ENCODE assay signal across 10 cellular contexts in genomic region chr18:23306842-23307241, GRCh38.
A peak's percentile ranks its signal among the peaks of the same experiment; 100 is the strongest.
DNase-seq lines count a peak whose midpoint lies in the region; ATAC-seq lines count a peak whose summit lies in the region.
"Had no signal": no experiment of that assay in that cellular context is flagged by ENCODE, and none has a peak within 500 bp of the region (broad histone marks: within the 10 kb centered on the region; RNA-seq: fewer than 3 reads in every experiment).

No MANE protein-coding gene starts in this region.

- no peak overlapping the region for H2BK15ac ChIP-seq in mesenchymal stem cell (ENCODE audit: low read depth, poor library complexity, severe bottlenecking)

- no peak overlapping the region for H3K4me2 ChIP-seq in mesenchymal stem cell (ENCODE audit: low read length, poor library complexity, severe bottlenecking)

- no peak overlapping the region for H3K4me3 ChIP-seq in mesenchymal stem cell (ENCODE audit: insufficient read depth in 1 of 2, low read depth in 1 of 2, low read length in 2 of 2)

- H3K9ac ChIP-seq in mesenchymal stem cell (ENCODE audit: low read length) = no peak overlapping the region

- no peak overlapping the region for H3K14ac ChIP-seq in mesenchymal stem cell (ENCODE audit: low read length in 2 of 2)

- H2BK12ac ChIP-seq in mesenchymal stem cell (ENCODE audit: low read length in 2 of 2) = peak overlapping the region; percentile 65 to 69

- no CpG with 5 or more reads among the region's 6 CpGs for WGBS in mesenchymal stem cell

- ATAC-seq in GM18511 (IDR thresholded peaks at IDR 0.05; ENCODE audit: unreplicated experiment) (peak; percentile 96), GM21390 (IDR thresholded peaks at IDR 0.05; ENCODE audit: unreplicated experiment) (peak; percentile 83), HG03354 (IDR thresholded peaks at IDR 0.05; ENCODE audit: poor library complexity, severe bottlenecking, unreplicated experiment) (peak; percentile 56)

- DNase-seq in mesenchymal stem cell = no peak
- no peak for DNase-seq in NCI-H1048 (lab: John Stamatoyannopoulos, UW)
- no peak for DNase-seq in iPS-NIHi7 (ENCODE audit: extremely low spot score)
- no peak for DNase-seq in NCI-H1092 treated with DMSO at 0.1 percent for 48 hours (lab: John Stamatoyannopoulos, UW)
- DNase-seq in NCI-H82 treated with DMSO at 0.1 percent for 48 hours (lab: John Stamatoyannopoulos, UW; ENCODE audit: unreplicated experiment) = no peak
- DNase-seq: aorta, WERI-Rb-1 had no signal

- H3K18ac ChIP-seq in mesenchymal stem cell (ENCODE audit: low read depth in 1 of 2, low read length in 2 of 2) = peak overlapping the region in 1 of 2 experiments; percentile 81

- no peak overlapping the region for H3K23ac ChIP-seq in mesenchymal stem cell (ENCODE audit: low read length in 2 of 2)

- H2AFZ ChIP-seq in mesenchymal stem cell (ENCODE audit: low read depth, low read length) = no peak overlapping the region

- H4K8ac ChIP-seq in mesenchymal stem cell (ENCODE audit: low read length) = no peak overlapping the region

- H3K36me3 ChIP-seq in mesenchymal stem cell (ENCODE audit: control insufficient read depth in 1 of 2, insufficient read depth in 2 of 2, low read depth in 1 of 2, low read length in 2 of 2) = peaks cover 0 to 2% of the 10 kb centered on the region in 2 experiments
- H3K36me3 ChIP-seq: WERI-Rb-1 had no signal

- H3K4me1 ChIP-seq in mesenchymal stem cell (ENCODE audit: control insufficient read depth, insufficient read depth, low read depth, low read length) = peaks cover 19% of the 10 kb centered on the region

- H3K27ac ChIP-seq in mesenchymal stem cell (ENCODE audit: low read length, poor library complexity, severe bottlenecking) = no peak overlapping the region
- H3K27ac ChIP-seq: WERI-Rb-1 had no signal

- no peak overlapping the region for H2BK5ac ChIP-seq in mesenchymal stem cell (ENCODE audit: low read depth, low read length, poor library complexity, severe bottlenecking)

- H3K79me1 ChIP-seq in mesenchymal stem cell (replicated peaks; ENCODE audit: low read length, poor library complexity, severe bottlenecking) = no peaks in the 10 kb centered on the region

- no peak overlapping the region for H4K91ac ChIP-seq in mesenchymal stem cell (ENCODE audit: low read length)

- H3K4ac ChIP-seq in mesenchymal stem cell (ENCODE audit: low read depth in 1 of 2, low read length in 2 of 2) = no peak overlapping the region

- H2AK5ac ChIP-seq in mesenchymal stem cell (ENCODE audit: low read length, severe bottlenecking) = peak overlapping the region; percentile 17

- no peaks in the 10 kb centered on the region for H3K27me3 ChIP-seq in mesenchymal stem cell (ENCODE audit: control insufficient read depth in 1 of 2, insufficient read depth in 1 of 2, low read length in 2 of 2)

- no peaks in the 10 kb centered on the region for H3K9me3 ChIP-seq in mesenchymal stem cell (ENCODE audit: control insufficient read depth, low read length)

- H2BK120ac ChIP-seq in mesenchymal stem cell (ENCODE audit: low read depth, low read length) = no peak overlapping the region
